Comparison of ENCODE assay signal across 7 cellular contexts in genomic region chr5:1583476-1583875, GRCh38. TPM values are rescaled to one million over a fixed set of nuclear protein-coding genes. Genes with fewer than 3 reads are reported as not detected.
A peak's percentile ranks its signal among the peaks of the same experiment; 100 is the strongest.
DNase-seq lines count a peak whose midpoint lies in the region; TF ChIP-seq lines count a peak whose summit lies in the region.
"Not testable (repeated sequence)": the region's sequence is repeated elsewhere in the genome, so short reads cannot be mapped to it uniquely, and the experiment has no call there.

No MANE protein-coding gene starts in this region.

- H3K4me1 ChIP-seq in A673 (ENCODE audit: insufficient read depth, low read length, poor library complexity, severe bottlenecking), result peaks cover 10% of the 10 kb centered on the region
- not testable (repeated sequence) for H3K4me1 ChIP-seq in adipocyte (ENCODE audit: control insufficient read depth, insufficient read depth, low read length); trophoblast cell (ENCODE audit: control insufficient read depth in 1 of 2, insufficient read depth in 2 of 2, low read length in 2 of 2)

- POLR2A ChIA-PET in A673 (lab: Charles Lee; ENCODE audit: low non-redundant PET), result not testable (repeated sequence)

- not testable (repeated sequence) for H2AFZ ChIP-seq in trophoblast cell (ENCODE audit: insufficient read depth, low read length, poor library complexity)

- H3K23ac ChIP-seq in trophoblast cell (ENCODE audit: low read length), result not testable (repeated sequence)

- H3K9me3 ChIP-seq in A673 (ENCODE audit: low read depth, low read length, poor library complexity, severe bottlenecking); adipocyte (ENCODE audit: control insufficient read depth, low read length); trophoblast cell (ENCODE audit: insufficient read depth, low read depth, low read length): not testable (repeated sequence)

- H4K91ac ChIP-seq in trophoblast cell (ENCODE audit: low read depth, low read length), result not testable (repeated sequence)

- not testable (repeated sequence) for H4K8ac ChIP-seq in trophoblast cell (ENCODE audit: low read depth, low read length)

- not testable (repeated sequence) for H2BK120ac ChIP-seq in trophoblast cell (ENCODE audit: insufficient read depth, low read length, poor library complexity)

- not testable (repeated sequence) for H3K27me3 Mint-ChIP-seq in brain

- peak overlapping the region in 4 of 5 experiments; percentile 12 to 91 (median 68) for H3K27ac Mint-ChIP-seq in brain

- peak; percentile 50 for DNase-seq in A673 (ENCODE audit: low spot score)
- peak; percentile 8 for DNase-seq in RPMI7951 (ENCODE audit: low read depth)
- DNase-seq in adipocyte (ENCODE audit: low read depth), result peak; percentile 11
- peak; percentile 40 to 58 for DNase-seq in dermis microvascular lymphatic vessel endothelial cell (ENCODE audit: low read depth in 2 of 2)
- DNase-seq in fibroblast of pulmonary artery (ENCODE audit: low read depth), result peak; percentile 38
- DNase-seq in trophoblast cell, result peak; percentile 35 to 69

- WGBS in trophoblast cell (ENCODE audit: extremely low coverage, insufficient coverage, insufficient read length), result no CpG with 5 or more reads among the region's 7 CpGs

- not testable (repeated sequence) for H3K4me3 ChIP-seq in A673 (ENCODE audit: low read depth, low read length, poor library complexity, severe bottlenecking); adipocyte (ENCODE audit: low read length); fibroblast of pulmonary artery (replicated peaks; ENCODE audit: low read depth, low read length); trophoblast cell (ENCODE audit: low read depth, low read length)

- H3K4ac ChIP-seq in trophoblast cell (ENCODE audit: low read depth, low read length), result not testable (repeated sequence)

- peak overlapping the region; percentile 49 for H3K27ac ChIP-seq in A673 (ENCODE audit: low read depth, low read length, poor library complexity, severe bottlenecking)
- H3K27ac ChIP-seq in trophoblast cell (ENCODE audit: low read depth, low read length), result not testable (repeated sequence)

- H3K4me1 Mint-ChIP-seq in brain, result peaks cover 20% of the 10 kb centered on the region

- H3K9me3 Mint-ChIP-seq in brain, result peaks cover 0 to 18% (median 8%) of the 10 kb centered on the region in 5 experiments

- CTCF ChIA-PET in A673 (lab: Charles Lee), result interaction anchor here (0.6 kb wide), 1 partner anchor 571 kb away, joined by 3 read pairs; no protein-coding TSS in a partner anchor

- H2BK5ac ChIP-seq in trophoblast cell (ENCODE audit: low read depth, low read length, poor library complexity), result not testable (repeated sequence)

- H3K79me2 ChIP-seq in trophoblast cell (ENCODE audit: control insufficient read depth, insufficient read depth, low read length, poor library complexity), result not testable (repeated sequence)

- not testable (repeated sequence) for H2BK12ac ChIP-seq in trophoblast cell (ENCODE audit: low read length)

- not testable (repeated sequence) for H3K14ac ChIP-seq in trophoblast cell (ENCODE audit: low read length)

- H3K9ac ChIP-seq in adipocyte (ENCODE audit: low read length); trophoblast cell (ENCODE audit: low read length): not testable (repeated sequence)

- not testable (repeated sequence) for TF ChIP-seq CTCF in A673 (conservative IDR thresholded peaks at IDR 0.05; ENCODE audit: low read depth, low read length); brain (conservative IDR thresholded peaks at IDR 0.05); fibroblast of pulmonary artery (IDR thresholded peaks at IDR 0.05; ENCODE audit: low read length, missing control alignments)

- H4K12ac ChIP-seq in trophoblast cell (ENCODE audit: low read depth, low read length), result not testable (repeated sequence)

- H3K36me3 ChIP-seq in A673 (ENCODE audit: insufficient read depth, low read length, poor library complexity, severe bottlenecking) (peaks cover 17% of the 10 kb centered on the region), trophoblast cell (ENCODE audit: control insufficient read depth in 1 of 2, insufficient read depth in 2 of 2, low read length in 2 of 2) (peaks cover 17 to 24% of the 10 kb centered on the region in 2 experiments)
- H3K36me3 ChIP-seq in adipocyte (ENCODE audit: control insufficient read depth, insufficient read depth, low read length, severe bottlenecking), result not testable (repeated sequence)

- H3K4me2 ChIP-seq in trophoblast cell (ENCODE audit: low read length), result not testable (repeated sequence)

- peak overlapping the region in 1 of 5 experiments; percentile 27 for H3K4me3 Mint-ChIP-seq in brain

- peaks cover 80% of the 10 kb centered on the region for H3K36me3 Mint-ChIP-seq in brain

- H3K27me3 ChIP-seq in A673 (replicated peaks; ENCODE audit: insufficient read depth, low read depth, low read length, poor library complexity); adipocyte (replicated peaks; ENCODE audit: control insufficient read depth, insufficient read depth, low read length); trophoblast cell (ENCODE audit: insufficient read depth, low read length): not testable (repeated sequence)

- intact Hi-C loops in A673 (cut with micrococcal nuclease; ENCODE audit: unreplicated experiment), result not testable (repeated sequence)

- H3K18ac ChIP-seq in trophoblast cell (ENCODE audit: low read length), result not testable (repeated sequence)

- H3K79me1 ChIP-seq in trophoblast cell (ENCODE audit: low read length), result not testable (repeated sequence)

- BruUV-seq in A673 (replicated peaks; lab: Mats Ljungman, UMichigan), result not testable (repeated sequence)

- H2AK5ac ChIP-seq in trophoblast cell (ENCODE audit: low read length), result not testable (repeated sequence)

RNA-seq across cellular contexts. Expression of gene LPCAT1, which starts 59.7 kb away (rescaled TPM):
- total RNA-seq in A673 (2021), result 86.9 and 97.3 TPM in 2 replicates
- total RNA-seq in RPMI7951 (2014; rRNA removed; shearing (Covaris generic)), result 12.3 and 15.0 TPM in 2 replicates
- polyA plus RNA-seq in brain (ENCODE audit: insufficient read depth, low read depth, low replicate concordance), result 81.3 TPM
- 18.7 and 26.3 TPM in 2 replicates for total RNA-seq in dermis microvascular lymphatic vessel endothelial cell
- polyA plus RNA-seq in trophoblast cell (2013), result 199 and 206 TPM in 2 replicates
